Comparison of ENCODE assay signal across 9 cellular contexts in genomic region chr13:49499889-49500660, GRCh38. TPM values are rescaled to one million over a fixed set of nuclear protein-coding genes. Genes with fewer than 3 reads are reported as not detected.
DNase-seq lines count a peak whose midpoint lies in the region; ATAC-seq and TF ChIP-seq lines count a peak whose summit lies in the region.
"Had no signal": no experiment of that assay in that cellular context is flagged by ENCODE, and none has a peak within 500 bp of the region (broad histone marks: within the 10 kb centered on the region; RNA-seq: fewer than 3 reads in every experiment).

No MANE protein-coding gene starts in this region.

- DNase-seq in activated CD8-positive, alpha-beta memory T cell treated with anti-CD3 and anti-CD28 coated beads, Interleukin-2, amount 50 U/mL, for 48 hours = peak; percentile 55
- no peak for DNase-seq in activated CD8-positive, alpha-beta memory T cell treated with anti-CD3 and anti-CD28 coated beads for 24 hours
- DNase-seq in activated CD4-positive, alpha-beta memory T cell treated with anti-CD3 and anti-CD28 coated beads for 36 hours = peak; percentile 34
- DNase-seq in fibroblast of gingiva (ENCODE audit: low read depth) = peak; percentile 76
- no peak for DNase-seq in thoracic aorta (ENCODE audit: low spot score)
- DNase-seq in type B pancreatic cell (ENCODE audit: extremely low spot score, unreplicated experiment) = no peak
- DNase-seq in esophagus muscularis mucosa (ENCODE audit: extremely low spot score) = no peak
- DNase-seq in cortex of kidney (lab: John Stamatoyannopoulos, UW) = no peak

- no peak for TF ChIP-seq EP300 in esophagus muscularis mucosa (IDR thresholded peaks at IDR 0.05)

- peaks cover 55% of the 10 kb centered on the region for H3K36me3 Mint-ChIP-seq in activated CD4-positive, alpha-beta memory T cell treated with anti-CD3 and anti-CD28 coated beads for 36 hours
- no peaks in the 10 kb centered on the region for H3K36me3 Mint-ChIP-seq in type B pancreatic cell

- H3K4me3 ChIP-seq in thoracic aorta (no peak overlapping the region), esophagus muscularis mucosa (no peak overlapping the region)
- H3K4me3 ChIP-seq: BLaER1 treated with 17β-estradiol and CSF1 and Interleukin-3, amounts not matched to agents 10 nM and 100 nM had no signal

- TF ChIP-seq POLR2A in esophagus muscularis mucosa (IDR thresholded peaks at IDR 0.05; ENCODE audit: low read depth) = no peak

- H3K27me3 ChIP-seq in thoracic aorta (replicated peaks; ENCODE audit: insufficient read depth) (no peaks in the 10 kb centered on the region), esophagus muscularis mucosa (no peaks in the 10 kb centered on the region)
- H3K27me3 ChIP-seq: BLaER1 treated with 17β-estradiol and CSF1 and Interleukin-3, amounts not matched to agents 10 nM and 100 nM had no signal

- peak overlapping the region; percentile 36 for H3K27ac Mint-ChIP-seq in activated CD4-positive, alpha-beta memory T cell treated with anti-CD3 and anti-CD28 coated beads for 36 hours
- H3K27ac Mint-ChIP-seq in type B pancreatic cell = no peak overlapping the region

- 73% methylated on average over 6 of the region's 6 CpGs for WGBS in esophagus muscularis mucosa

- ATAC-seq in thoracic aorta (ENCODE audit: insufficient number of reproducible peaks, low FRiP score, low read depth) = no peak

- intact Hi-C loops in activated CD4-positive, alpha-beta memory T cell treated with anti-CD3 and anti-CD28 coated beads for 36 hours (cut with micrococcal nuclease) = loop anchor here (5.0 kb wide), 2 partner anchors 523 to 1952 kb away; partner anchors contain the start of genes FNDC3A and INTS6
- intact Hi-C loops in esophagus muscularis mucosa (cut with DNase I) = no loop called here

- H3K27ac ChIP-seq in thoracic aorta (peak overlapping the region; percentile 20 to 42), esophagus muscularis mucosa (replicated peaks in 1 of 4) (peak overlapping the region in 1 of 4 donors; percentile 8)
- H3K27ac ChIP-seq: BLaER1 treated with 17β-estradiol and CSF1 and Interleukin-3, amounts not matched to agents 10 nM and 100 nM had no signal

- peaks cover 48% of the 10 kb centered on the region for H3K4me1 Mint-ChIP-seq in activated CD4-positive, alpha-beta memory T cell treated with anti-CD3 and anti-CD28 coated beads for 36 hours (ENCODE audit: low read depth)
- no peaks in the 10 kb centered on the region for H3K4me1 Mint-ChIP-seq in type B pancreatic cell (ENCODE audit: unreplicated experiment)

- no peak for TF ChIP-seq CTCF in thoracic aorta (IDR thresholded peaks at IDR 0.05)
- no peak for TF ChIP-seq CTCF in type B pancreatic cell (conservative IDR thresholded peaks at IDR 0.05)
- TF ChIP-seq CTCF in esophagus muscularis mucosa (IDR thresholded peaks at IDR 0.05) = no peak

- peaks cover 0 to 17% of the 10 kb centered on the region in 2 donors for H3K4me1 ChIP-seq in thoracic aorta (ENCODE audit: control insufficient read depth in 1 of 2, low read depth in 2 of 2)
- peaks cover 0 to 25% (median 16%) of the 10 kb centered on the region in 4 donors for H3K4me1 ChIP-seq in esophagus muscularis mucosa

- H3K27me3 Mint-ChIP-seq in activated CD4-positive, alpha-beta memory T cell treated with anti-CD3 and anti-CD28 coated beads for 36 hours = no peaks in the 10 kb centered on the region
- H3K27me3 Mint-ChIP-seq in type B pancreatic cell = no peaks in the 10 kb centered on the region

- no peaks in the 10 kb centered on the region for H3K36me3 ChIP-seq in thoracic aorta
- H3K36me3 ChIP-seq in esophagus muscularis mucosa = no peaks in the 10 kb centered on the region

- POLR2A ChIA-PET in activated CD4-positive, alpha-beta memory T cell treated with anti-CD3 and anti-CD28 coated beads for 36 hours (lab: Charles Lee) = interaction anchor here (1.7 kb wide), 1 partner anchor 56 kb away, joined by 8 read pairs; the partner anchor contains the start of genes CAB39L and SETDB2

- H3K9me3 ChIP-seq in thoracic aorta = no peaks in the 10 kb centered on the region
- no peaks in the 10 kb centered on the region for H3K9me3 ChIP-seq in esophagus muscularis mucosa

- CTCF ChIA-PET in activated CD4-positive, alpha-beta memory T cell treated with anti-CD3 and anti-CD28 coated beads for 36 hours (lab: Charles Lee) = interaction anchor here (1.0 to 1.1 kb wide), 2 partner anchors 10 to 107 kb away, joined by 3 read pairs; no protein-coding TSS in a partner anchor

- H3K4me3 Mint-ChIP-seq in activated CD4-positive, alpha-beta memory T cell treated with anti-CD3 and anti-CD28 coated beads for 36 hours = peak overlapping the region; percentile 14
- no peak overlapping the region for H3K4me3 Mint-ChIP-seq in type B pancreatic cell

- no peaks in the 10 kb centered on the region for H3K9me3 Mint-ChIP-seq in activated CD4-positive, alpha-beta memory T cell treated with anti-CD3 and anti-CD28 coated beads for 36 hours
- H3K9me3 Mint-ChIP-seq in type B pancreatic cell = no peaks in the 10 kb centered on the region

RNA-seq across cellular contexts. Expression of gene PHF11, which starts 4.3 kb away (rescaled TPM):
- total RNA-seq in activated CD4-positive, alpha-beta memory T cell treated with anti-CD3 and anti-CD28 coated beads for 36 hours = 10 to 100 TPM; 89.2 to 99.4 TPM
- 10 to 100 TPM; 39.3 to 51.1 TPM for total RNA-seq in thoracic aorta
- total RNA-seq in type B pancreatic cell (ENCODE audit: low replicate concordance) = 18.9 and 20.7 TPM in 2 replicates
- 10 to 100 TPM; 27.5 to 54.0 (median 31.2) TPM for total RNA-seq in esophagus muscularis mucosa

RNA-seq across cellular contexts. Expression of gene SETDB2, which starts 56.0 kb away (rescaled TPM):
- total RNA-seq in activated CD4-positive, alpha-beta memory T cell treated with anti-CD3 and anti-CD28 coated beads for 36 hours = 10 to 100 TPM; 13.9 to 15.9 TPM
- total RNA-seq in thoracic aorta (1 to 10 TPM; 9.0 to 9.1 TPM), type B pancreatic cell (ENCODE audit: low replicate concordance) (8.2 and 11.8 TPM in 2 replicates), esophagus muscularis mucosa (10 to 100 TPM in 1 of 4 donors, 1 to 10 TPM in 3; 8.4 to 13.3 (median 9.3) TPM)

RNA-seq across cellular contexts. Expression of gene CAB39L, which starts 56.2 kb away (rescaled TPM):
- 1 to 10 TPM; 5.6 to 6.3 TPM for total RNA-seq in activated CD4-positive, alpha-beta memory T cell treated with anti-CD3 and anti-CD28 coated beads for 36 hours
- 10 to 100 TPM; 38.7 to 46.7 TPM for total RNA-seq in thoracic aorta
- total RNA-seq in type B pancreatic cell (ENCODE audit: low replicate concordance) = 11.4 and 18.1 TPM in 2 replicates
- 100 to 1,000 TPM in 1 of 4 donors, 10 to 100 TPM in 3; 75.4 to 119 (median 81.8) TPM for total RNA-seq in esophagus muscularis mucosa

Comparison
In these comparisons a context has a peak if more than half of its experiments do, and no peak if none do; other contexts are left out.
1. DNase-seq: peak in activated CD8-positive, alpha-beta memory T cell treated with anti-CD3 and anti-CD28 coated beads, Interleukin-2, amount 50 U/mL, for 48 hours (single experiment), activated CD4-positive, alpha-beta memory T cell treated with anti-CD3 and anti-CD28 coated beads for 36 hours (single experiment) and fibroblast of gingiva (single experiment); none in activated CD8-positive, alpha-beta memory T cell treated with anti-CD3 and anti-CD28 coated beads for 24 hours (single experiment), thoracic aorta (single experiment), type B pancreatic cell (single experiment), esophagus muscularis mucosa (single experiment) and cortex of kidney (single experiment).